Comparison of ENCODE assay signal across 24 cellular contexts in genomic region chr1:60895167-60896124, GRCh38.
DNase-seq lines count a peak whose midpoint lies in the region; ATAC-seq, FAIRE-seq and TF ChIP-seq lines count a peak whose summit lies in the region.
"Had no signal": no experiment of that assay in that cellular context is flagged by ENCODE, and none has a peak within 500 bp of the region (broad histone marks: within the 10 kb centered on the region; RNA-seq: fewer than 3 reads in every experiment).

No MANE protein-coding gene starts in this region.

- H3K36me3 ChIP-seq in HUES48 (ENCODE audit: control insufficient read depth, insufficient read depth, low read length) (no peaks in the 10 kb centered on the region), H1 (ENCODE audit: control insufficient read depth in 2 of 4, insufficient read depth in 4 of 4, low read length in 3 of 4) (no peaks in the 10 kb centered on the region), Peyer's patch (no peaks in the 10 kb centered on the region)
- H3K36me3 ChIP-seq: transverse colon had no signal

- no peak overlapping the region for H2AK5ac ChIP-seq in H1 (ENCODE audit: low read depth, low read length)

- H3K79me2 ChIP-seq in H1 (ENCODE audit: control insufficient read depth in 1 of 2, insufficient read depth in 2 of 2, low read length in 2 of 2) = no peaks in the 10 kb centered on the region

- peak overlapping the region in 2 of 3 experiments; percentile 53 to 76 for H3K27ac Mint-ChIP-seq in nephron
- H3K27ac Mint-ChIP-seq: activated naive CD8-positive, alpha-beta T cell treated with anti-CD3 and anti-CD28 coated beads, Interleukin-2, amount 50 U/mL, for 24 hours; activated T-helper 1 cell treated with anti-CD3 and anti-CD28 coated beads, Interleukin-12 subunit alpha, Interleukin-12 subunit beta, Interleukin-2, Interleukin-4 antibody, amounts not matched to agents 30 ng/mL and 10 ng/mL and 1 ng/mL, durations not matched to agents 14 hours and 24 hours and 36 hours; CD4-positive, alpha-beta T cell had no signal

- POLR2A ChIA-PET in H1 (lab: Charles Lee; ENCODE audit: partially characterized antibody) = interaction anchor here (0.6 kb wide), 1 partner anchor 832 kb away, joined by 3 read pairs; no protein-coding TSS in a partner anchor

- WGBS in H1 (ENCODE audit: extremely low coverage in 1 of 2, insufficient coverage in 1 of 2, insufficient read length in 1 of 2, insufficient replicate concordance in 2 of 2, low coverage in 1 of 2, low lambda C conversion rate in 2 of 2, missing lambda C conversion rate in 1 of 2), 2 experiments = 82% methylated on average over 10 of the region's 10 CpGs; no CpG with 5 or more reads in 1 of the 2 experiments

- peak; percentile 13 for FAIRE-seq in H1 (lab: Jason Lieb, UNC)
- FAIRE-seq: GM18507, RCC 7860 had no signal

- no peak overlapping the region; the same call in 1 of the 2 replicates for H2AFZ ChIP-seq in H1 (ENCODE audit: low read length)

- H2BK15ac ChIP-seq in H1 (ENCODE audit: low read length) = no peak overlapping the region

- H3K4me2 ChIP-seq in H1 (ENCODE audit: insufficient read depth in 1 of 2, low read depth in 2 of 2, low read length in 2 of 2) = no peak overlapping the region

- no peak overlapping the region for H3K14ac ChIP-seq in H1 (ENCODE audit: insufficient read length)

- no peak overlapping the region for H4K8ac ChIP-seq in H1 (ENCODE audit: extremely low read depth, insufficient read depth, low read length)

- H3K27me3 ChIP-seq in HUES48 (ENCODE audit: control insufficient read depth, insufficient read depth, low read length) (no peaks in the 10 kb centered on the region), H1 (replicated peaks in 1 of 4; ENCODE audit: control insufficient read depth in 3 of 4, extremely low read depth in 1 of 4, insufficient read depth in 3 of 4, low read length in 3 of 4) (no peaks in the 10 kb centered on the region), Peyer's patch (no peaks in the 10 kb centered on the region)
- H3K27me3 ChIP-seq: transverse colon had no signal

- TF ChIP-seq CTCF in H1 (IDR thresholded peaks at IDR 0.05; ENCODE audit: control extremely low read depth in 1 of 3, insufficient read depth in 1 of 3, low read depth in 1 of 3, low read length in 3 of 3) = no peak
- TF ChIP-seq CTCF in nephron (IDR thresholded peaks at IDR 0.05; ENCODE audit: unreplicated experiment in 3 of 3) = no peak
- TF ChIP-seq CTCF in Peyer's patch (IDR thresholded peaks at IDR 0.05) = no peak

- DNase-seq in NCI-H69 (lab: John Stamatoyannopoulos, UW) (peak; percentile 37), H1 (ENCODE audit: low read depth in 1 of 2, low spot score in 2 of 2) (no peak), iPS-NIHi7 (ENCODE audit: extremely low spot score) (no peak), AML-193 (lab: John Stamatoyannopoulos, UW) (no peak), Peyer's patch (no peak)
- DNase-seq: activated CD4-positive, CD25-positive, alpha-beta regulatory T cell treated with anti-CD3 and anti-CD28 coated beads, Interleukin-2, amount 50 U/mL, for 72 hours; activated naive CD8-positive, alpha-beta T cell treated with anti-CD3 and anti-CD28 coated beads, Interleukin-2, amount 50 U/mL, for 24 hours; CD4-positive, alpha-beta T cell; central memory CD4-positive, alpha-beta T cell; DMS79 treated with DMSO at 0.1 percent for 48 hours; effector CD8-positive, alpha-beta T cell; GOT3; NCI-H2081; stimulated activated CD4-positive, alpha-beta T cell treated with anti-CD3 and anti-CD28 coated beads, Interleukin-15, amount 100 ng/mL, for 24 hours; stimulated activated naive CD4-positive, alpha-beta T cell; T-helper 9 cell; transverse colon had no signal

- H4K5ac ChIP-seq in H1 (ENCODE audit: insufficient read length, low read depth, low read length) = no peak overlapping the region

- H3K27ac ChIP-seq in HUES48 (ENCODE audit: low read depth, low read length) (peak overlapping the region; percentile 40), H1 (ENCODE audit: low read depth, low read length) (no peak overlapping the region), Peyer's patch (no peak overlapping the region)
- H3K27ac ChIP-seq: transverse colon had no signal

- H2BK20ac ChIP-seq in H1 (ENCODE audit: low read length) = no peak overlapping the region

- H3K27me3 Mint-ChIP-seq in nephron (ENCODE audit: low read depth) = peaks cover 4% of the 10 kb centered on the region

- TF ChIP-seq EP300 in H1 (IDR thresholded peaks at IDR 0.05; ENCODE audit: borderline replicate concordance in 1 of 2, low read depth in 2 of 2, low read length in 2 of 2) = no peak

- no peak for ATAC-seq in HG02973 (IDR thresholded peaks at IDR 0.05; ENCODE audit: unreplicated experiment)
- ATAC-seq: activated naive CD8-positive, alpha-beta T cell treated with anti-CD3 and anti-CD28 coated beads, Interleukin-2, amount 50 U/mL, for 24 hours; SK-N-SH treated with all-trans-retinoic acid at 6 μM for 48 hours had no signal

- CTCF ChIA-PET in H1 (lab: Charles Lee; ENCODE audit: partially characterized antibody) = interaction anchor here (0.6 to 1.3 kb wide), 3 partner anchors 154 to 503 kb away, joined by 3 read pairs; no protein-coding TSS in a partner anchor

- H2BK120ac ChIP-seq in H1 (replicated peaks; ENCODE audit: low read depth, low read length) = no peak overlapping the region

- no peak overlapping the region for H4K91ac ChIP-seq in H1 (replicated peaks; ENCODE audit: insufficient read length, low read length)

- no peaks in the 10 kb centered on the region for H3K79me1 ChIP-seq in H1 (ENCODE audit: low read depth, low read length)

- H3K4me1 ChIP-seq in HUES48 (ENCODE audit: control insufficient read depth, insufficient read depth, low read length) (peaks cover 34% of the 10 kb centered on the region), H1 (replicated peaks in 1 of 4; ENCODE audit: control insufficient read depth in 3 of 4, insufficient read depth in 4 of 4, low read length in 3 of 4) (peaks cover 0 to 16% (median 9%) of the 10 kb centered on the region in 4 experiments; a peak in 4 of 7 replicates), Peyer's patch (no peaks in the 10 kb centered on the region)
- H3K4me1 ChIP-seq: transverse colon had no signal

- no peak for TF ChIP-seq POLR2A in H1 (IDR thresholded peaks at IDR 0.05; ENCODE audit: control extremely low read depth in 1 of 2, low read depth in 2 of 2, low read length in 2 of 2)
- TF ChIP-seq POLR2A in Peyer's patch (IDR thresholded peaks at IDR 0.05) = no peak

- H3K36me3 Mint-ChIP-seq in nephron (ENCODE audit: low read depth) = no peaks in the 10 kb centered on the region

- H3K18ac ChIP-seq in H1 (ENCODE audit: extremely low read depth, low read length) = 0 out of 2 replicates have a peak overlapping the region, but pooled peaks have one; percentile 51

- H3K9me3 ChIP-seq in HUES48 (ENCODE audit: control insufficient read depth, insufficient read depth, low read length) = no peaks in the 10 kb centered on the region
- no peaks in the 10 kb centered on the region for H3K9me3 ChIP-seq in H1 (ENCODE audit: insufficient read depth in 2 of 2, low read depth in 1 of 2, low read length in 1 of 2)
- H3K9me3 ChIP-seq in Peyer's patch = no peaks in the 10 kb centered on the region
- H3K9me3 ChIP-seq: transverse colon had no signal

- no peaks in the 10 kb centered on the region for H3K23me2 ChIP-seq in H1 (ENCODE audit: low read depth, low read length)

- H2BK12ac ChIP-seq in H1 (ENCODE audit: low read depth, low read length) = no peak overlapping the region

- peak overlapping the region in 1 of 3 experiments; percentile 59 for H3K4me3 Mint-ChIP-seq in nephron
- H3K4me3 Mint-ChIP-seq: activated naive CD8-positive, alpha-beta T cell treated with anti-CD3 and anti-CD28 coated beads, Interleukin-2, amount 50 U/mL, for 24 hours; activated T-helper 1 cell treated with anti-CD3 and anti-CD28 coated beads, Interleukin-12 subunit alpha, Interleukin-12 subunit beta, Interleukin-2, Interleukin-4 antibody, amounts not matched to agents 30 ng/mL and 10 ng/mL and 1 ng/mL, durations not matched to agents 14 hours and 24 hours and 36 hours; CD4-positive, alpha-beta T cell had no signal

- no peak overlapping the region for H2BK5ac ChIP-seq in H1 (ENCODE audit: low read depth, low read length)

- H3K4ac ChIP-seq in H1 (replicated peaks; ENCODE audit: insufficient read length, low read depth, low read length) = no peak overlapping the region

- peaks cover 56% of the 10 kb centered on the region for H3K4me1 Mint-ChIP-seq in nephron
- H3K4me1 Mint-ChIP-seq: activated naive CD8-positive, alpha-beta T cell treated with anti-CD3 and anti-CD28 coated beads, Interleukin-2, amount 50 U/mL, for 24 hours had no signal

- no peak overlapping the region for H3K23ac ChIP-seq in H1 (ENCODE audit: insufficient read length)

- H4K20me1 ChIP-seq in H1 (replicated peaks in 1 of 2; ENCODE audit: control insufficient read depth in 1 of 2, insufficient read depth in 2 of 2, low read length in 2 of 2) = no peaks in the 10 kb centered on the region

- H3K56ac ChIP-seq in H1 (replicated peaks; ENCODE audit: insufficient read length, low read depth, low read length) = no peak overlapping the region

- H3K4me3 ChIP-seq in HUES48 (ENCODE audit: low read depth, low read length) = no peak overlapping the region
- H3K4me3 ChIP-seq in H1 (ENCODE audit: extremely low read depth in 1 of 4, insufficient read depth in 2 of 4, low read depth in 3 of 4, low read length in 4 of 4) = no peak overlapping the region
- no peak overlapping the region for H3K4me3 ChIP-seq in Peyer's patch
- H3K4me3 ChIP-seq: transverse colon had no signal

- H3K9me3 Mint-ChIP-seq in nephron = no peaks in the 10 kb centered on the region
- H3K9me3 Mint-ChIP-seq: activated naive CD8-positive, alpha-beta T cell treated with anti-CD3 and anti-CD28 coated beads, Interleukin-2, amount 50 U/mL, for 24 hours; activated T-helper 1 cell treated with anti-CD3 and anti-CD28 coated beads, Interleukin-12 subunit alpha, Interleukin-12 subunit beta, Interleukin-2, Interleukin-4 antibody, amounts not matched to agents 30 ng/mL and 10 ng/mL and 1 ng/mL, durations not matched to agents 14 hours and 24 hours and 36 hours; CD4-positive, alpha-beta T cell had no signal

- TF ChIP-seq RAD21 in H1 (IDR thresholded peaks at IDR 0.05 in 1 of 2, conservative IDR thresholded peaks at IDR 0.05 in 1 of 2; ENCODE audit: low read depth in 2 of 2, low read length in 2 of 2) = no peak

- H3K9ac ChIP-seq in HUES48 (ENCODE audit: low read depth, low read length) (no peak overlapping the region), H1 (replicated peaks in 1 of 4; ENCODE audit: extremely low read depth in 1 of 4, low read depth in 3 of 4, low read length in 3 of 4) (no peak overlapping the region)

TF ChIP-seq in H1, 55 proteins besides CTCF, POLR2A, EP300 and RAD21 (continues in another document):
- TF ChIP-seq JUND (IDR thresholded peaks at IDR 0.05; ENCODE audit: low read length) = no peak
- TF ChIP-seq POLR2AphosphoS5 (IDR thresholded peaks at IDR 0.05; ENCODE audit: low read depth, low read length) = no peak
- TF ChIP-seq SIX5 (IDR thresholded peaks at IDR 0.05; ENCODE audit: low read depth, low read length) = no peak
- no peak for TF ChIP-seq TEAD4 (IDR thresholded peaks at IDR 0.05; ENCODE audit: low read depth, low read length)
- TF ChIP-seq SIN3A (conservative IDR thresholded peaks at IDR 0.05 in 1 of 2, IDR thresholded peaks at IDR 0.05 in 1 of 2; ENCODE audit: low read depth in 1 of 2, low read length in 2 of 2) = no peak
- TF ChIP-seq BRCA1 (IDR thresholded peaks at IDR 0.05; ENCODE audit: low read depth, low read length) = no peak
- no peak for TF ChIP-seq NANOG (IDR thresholded peaks at IDR 0.05; ENCODE audit: insufficient read depth, low read depth, low read length, poor library complexity, severe bottlenecking)
